In the genomic region with DNA sequence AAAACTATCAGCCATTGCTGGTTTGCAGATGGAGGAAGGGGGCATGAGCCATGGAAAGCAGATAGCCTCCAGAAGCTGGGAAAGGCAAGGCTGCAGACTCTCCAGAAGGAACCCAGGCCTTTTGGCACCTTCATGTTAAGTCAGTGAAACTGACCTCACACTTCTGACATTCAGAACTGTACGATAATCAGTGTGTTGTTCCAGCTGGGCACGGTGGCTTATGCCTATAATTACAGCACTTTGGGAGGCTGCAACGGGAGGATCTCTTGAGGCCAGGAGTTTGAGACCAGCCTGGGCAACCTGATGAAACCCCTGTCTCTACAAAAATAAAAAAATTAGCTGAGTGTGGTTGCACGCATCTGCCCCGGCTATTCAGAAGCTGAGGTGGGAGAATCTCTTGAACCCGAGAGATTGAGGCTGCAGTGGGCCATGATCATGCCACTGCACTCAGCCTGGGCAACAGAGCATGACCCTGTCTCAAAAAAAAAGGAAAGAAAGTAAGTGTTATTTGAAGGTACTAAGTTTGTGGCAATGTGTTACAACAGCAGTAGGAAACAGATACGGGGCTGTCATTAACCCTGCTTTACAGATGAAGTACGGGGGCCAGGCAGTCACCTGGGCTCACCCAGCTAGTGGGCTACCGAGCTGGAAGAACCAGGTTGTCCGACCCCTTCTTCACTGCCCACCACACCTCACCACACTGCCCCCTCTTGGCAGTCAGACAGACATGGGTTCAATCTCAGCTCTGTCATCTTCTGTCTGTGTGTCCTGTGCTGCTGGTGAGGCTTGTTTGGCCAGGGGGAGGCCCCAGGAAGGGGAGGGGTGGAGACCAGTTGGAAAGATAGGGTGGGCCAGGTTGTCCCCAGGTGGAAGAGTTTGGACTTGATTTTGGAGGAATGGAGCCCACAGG, we compare ENCODE assay signal across 1 cellular context.
TF ChIP-seq lines count a peak whose summit lies in the region.

No MANE protein-coding gene starts in this region.

TF ChIP-seq in HCT116, 20 proteins besides CTCF, POLR2A, EP300 and RAD21:
- no peak for TF ChIP-seq POLR2AphosphoS5 (IDR thresholded peaks at IDR 0.05; ENCODE audit: low read depth, low read length)
- TF ChIP-seq ZFX (IDR thresholded peaks at IDR 0.05): no peak
- TF ChIP-seq ELF1 (IDR thresholded peaks at IDR 0.05; ENCODE audit: borderline replicate concordance, low read depth): no peak
- TF ChIP-seq ZNF274 (IDR thresholded peaks at IDR 0.05; ENCODE audit: low read depth, low read length): no peak
- no peak for TF ChIP-seq YY1 (IDR thresholded peaks at IDR 0.05; ENCODE audit: extremely low read depth, insufficient replicate concordance, low read depth, low read length)
- no peak for TF ChIP-seq FOSL1 (IDR thresholded peaks at IDR 0.05; ENCODE audit: low read depth)
- no peak for TF ChIP-seq SRF (IDR thresholded peaks at IDR 0.05; ENCODE audit: low read depth)
- no peak for TF ChIP-seq EZH2 (IDR thresholded peaks at IDR 0.05)
- TF ChIP-seq, protein P1, sequence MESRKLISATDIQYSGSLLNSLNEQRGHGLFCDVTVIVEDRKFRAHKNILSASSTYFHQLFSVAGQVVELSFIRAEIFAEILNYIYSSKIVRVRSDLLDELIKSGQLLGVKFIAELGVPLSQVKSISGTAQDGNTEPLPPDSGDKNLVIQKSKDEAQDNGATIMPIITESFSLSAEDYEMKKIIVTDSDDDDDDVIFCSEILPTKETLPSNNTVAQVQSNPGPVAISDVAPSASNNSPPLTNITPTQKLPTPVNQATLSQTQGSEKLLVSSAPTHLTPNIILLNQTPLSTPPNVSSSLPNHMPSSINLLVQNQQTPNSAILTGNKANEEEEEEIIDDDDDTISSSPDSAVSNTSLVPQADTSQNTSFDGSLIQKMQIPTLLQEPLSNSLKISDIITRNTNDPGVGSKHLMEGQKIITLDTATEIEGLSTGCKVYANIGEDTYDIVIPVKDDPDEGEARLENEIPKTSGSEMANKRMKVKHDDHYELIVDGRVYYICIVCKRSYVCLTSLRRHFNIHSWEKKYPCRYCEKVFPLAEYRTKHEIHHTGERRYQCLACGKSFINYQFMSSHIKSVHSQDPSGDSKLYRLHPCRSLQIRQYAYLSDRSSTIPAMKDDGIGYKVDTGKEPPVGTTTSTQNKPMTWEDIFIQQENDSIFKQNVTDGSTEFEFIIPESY (IDR thresholded peaks at IDR 0.05; ENCODE audit: extremely low read depth, insufficient replicate concordance, low read length): no peak
- TF ChIP-seq JUND (IDR thresholded peaks at IDR 0.05): no peak
- TF ChIP-seq CBX3 (IDR thresholded peaks at IDR 0.05; ENCODE audit: low read depth): no peak
- TF ChIP-seq TCF7L2 (IDR thresholded peaks at IDR 0.05; ENCODE audit: borderline replicate concordance, extremely low read depth, insufficient read depth, insufficient read length): no peak
- no peak for TF ChIP-seq EGR1 (IDR thresholded peaks at IDR 0.05; ENCODE audit: low read depth)
